In genomic region chr13:41137951-41138350, GRCh38 we compare ENCODE assay signal across 18 cellular contexts. TPM values are rescaled to one million over a fixed set of nuclear protein-coding genes. Genes with fewer than 3 reads are reported as not detected.
DNase-seq lines count a peak whose midpoint lies in the region; ATAC-seq, FAIRE-seq and TF ChIP-seq lines count a peak whose summit lies in the region.
"Had no signal": no experiment of that assay in that cellular context is flagged by ENCODE, and none has a peak within 500 bp of the region (broad histone marks: within the 10 kb centered on the region; RNA-seq: fewer than 3 reads in every experiment).

No MANE protein-coding gene starts in this region.

- no peaks in the 10 kb centered on the region for H3K36me3 ChIP-seq in GM23338 (ENCODE audit: insufficient read depth)
- H3K36me3 ChIP-seq: BE2C, right atrium auricular region had no signal

- peak overlapping the region; percentile 97 for H3K27ac ChIP-seq in epithelial cell of prostate
- no peak overlapping the region for H3K27ac ChIP-seq in GM23338 (ENCODE audit: low read depth)
- H3K27ac ChIP-seq: right atrium auricular region had no signal

- H3K4me1 ChIP-seq in GM23338 (ENCODE audit: insufficient read depth), result 0 out of 2 replicates have a peak, but pooled peaks cover 6% of the 10 kb centered on the region
- H3K4me1 ChIP-seq: BE2C had no signal

- no peaks in the 10 kb centered on the region for H3K27me3 ChIP-seq in GM23338 (ENCODE audit: insufficient read depth)
- H3K27me3 ChIP-seq: BE2C, right atrium auricular region had no signal

- FAIRE-seq in urothelium cell line (lab: Jason Lieb, UNC), result no peak
- no peak for FAIRE-seq in GM19239 (lab: Jason Lieb, UNC)
- FAIRE-seq: frontal cortex had no signal

- H2AFZ ChIP-seq in GM23338, result no peak overlapping the region

- H3K4me2 ChIP-seq in GM23338, result no peak overlapping the region

- no peak overlapping the region for H3K27ac Mint-ChIP-seq in GM23338
- H3K27ac Mint-ChIP-seq: activated B cell treated with CpG ODN at 0.5 μM for 24 hours, brain, T-cell had no signal

- no peaks in the 10 kb centered on the region for H3K27me3 Mint-ChIP-seq in GM23338 (ENCODE audit: insufficient read depth, low read depth, poor library complexity)
- H3K27me3 Mint-ChIP-seq: activated B cell treated with CpG ODN at 0.5 μM for 24 hours, T-cell had no signal

- no peaks in the 10 kb centered on the region for H3F3A ChIP-seq in GM23338 (replicated peaks; ENCODE audit: low read depth)

- no peak overlapping the region for H3K4me3 ChIP-seq in GM23338
- H3K4me3 ChIP-seq: right atrium auricular region had no signal

- H3K36me3 Mint-ChIP-seq in GM23338 (ENCODE audit: low read depth), result no peaks in the 10 kb centered on the region; the same call in 2 of the 3 replicates
- H3K36me3 Mint-ChIP-seq: brain had no signal

- H3K4me1 Mint-ChIP-seq in GM23338, result peaks cover 14% of the 10 kb centered on the region; the same call in 2 of the 3 replicates

- H4K20me1 ChIP-seq in GM23338 (replicated peaks; ENCODE audit: insufficient read depth), result no peaks in the 10 kb centered on the region

- H3K9me2 ChIP-seq in GM23338 (ENCODE audit: insufficient read depth), result no peaks in the 10 kb centered on the region; the same call in 1 of the 2 replicates

- TF ChIP-seq CTCF in GM23338 (conservative IDR thresholded peaks at IDR 0.05; ENCODE audit: low read depth in 2 of 2), result no peak

- peak; percentile 90 for DNase-seq in ELR (ENCODE audit: low read depth)
- peak; percentile 60 for DNase-seq in RPMI7951 (ENCODE audit: low read depth)
- DNase-seq in epithelial cell of prostate (ENCODE audit: low read depth, low spot score), result peak; percentile 70
- DNase-seq in myocyte (ENCODE audit: low read depth), result peak; percentile 7
- DNase-seq in NCI-H2196 (lab: John Stamatoyannopoulos, UW; ENCODE audit: unreplicated experiment), result no peak
- DNase-seq in GM23338 (ENCODE audit: low spot score), result no peak
- DNase-seq in urothelium cell line (ENCODE audit: low spot score), result no peak
- DNase-seq in GM19239 (ENCODE audit: insufficient read length, low spot score), result no peak
- DNase-seq: activated B cell treated with CpG ODN at 0.5 μM for 24 hours; BE2C; NCI-H187 treated with DMSO at 0.1 percent for 48 hours; NCI-H526 treated with DMSO at 0.1 percent for 48 hours; stimulated activated CD4-positive, alpha-beta T cell treated with anti-CD3 and anti-CD28 coated beads, Interleukin-1b, Interleukin-23, amount 100 ng/mL, for 48 hours; T-cell had no signal

- ATAC-seq in GM23338, result no peak
- ATAC-seq: T-cell had no signal

- H3K4me3 Mint-ChIP-seq in GM23338, result no peak overlapping the region
- H3K4me3 Mint-ChIP-seq: activated B cell treated with CpG ODN at 0.5 μM for 24 hours, T-cell had no signal

- H3K9me3 Mint-ChIP-seq in GM23338, result no peaks in the 10 kb centered on the region
- H3K9me3 Mint-ChIP-seq: activated B cell treated with CpG ODN at 0.5 μM for 24 hours, brain, neural crest cell, T-cell had no signal

- no peaks in the 10 kb centered on the region for H3K79me2 ChIP-seq in GM23338 (replicated peaks; ENCODE audit: insufficient read depth)

TF ChIP-seq in GM23338, 12 proteins besides CTCF, POLR2A, EP300 and RAD21 (continues in another document):
- TF ChIP-seq JUNB (IDR thresholded peaks at IDR 0.05; ENCODE audit: unreplicated experiment) (no peak), NANOG (IDR thresholded peaks at IDR 0.05; ENCODE audit: borderline replicate concordance) (no peak), REST (IDR thresholded peaks at IDR 0.05; ENCODE audit: unreplicated experiment) (no peak), ZNF331 (CRISPR knock-in tag; IDR thresholded peaks at IDR 0.05; ENCODE audit: low read depth) (no peak), EZH2 (IDR thresholded peaks at IDR 0.05; ENCODE audit: low read depth, unreplicated experiment) (no peak), ZNF114 (CRISPR knock-in tag; IDR thresholded peaks at IDR 0.05) (no peak), POLR2AphosphoS5 (IDR thresholded peaks at IDR 0.05; ENCODE audit: low read depth) (no peak), CREB1 (CRISPR knock-in tag; IDR thresholded peaks at IDR 0.05; ENCODE audit: low read depth) (no peak)

RNA-seq across cellular contexts. Expression of gene KBTBD6, which starts 5.3 kb away (rescaled TPM):
- 9.0 and 9.2 TPM in 2 replicates for total RNA-seq in RPMI7951 (2014; rRNA removed; shearing (Covaris generic))
- total RNA-seq in myocyte, result 9.9 and 10.5 TPM in 2 replicates
- polyA plus RNA-seq in myocyte (2012), result 4.8 TPM
- total RNA-seq in GM23338 (2014; rRNA removed; shearing (Covaris generic)), result 12.5 and 13.5 TPM in 2 replicates
- polyA plus RNA-seq in GM23338 (2016; fragmentation: Nextera tagmentation; extraction: Ambion mirVana), result 4.9 and 5.7 TPM in 2 replicates

RNA-seq across cellular contexts. Expression of gene KBTBD7, which starts 56.4 kb away (rescaled TPM):
- 3.9 and 4.4 TPM in 2 replicates for total RNA-seq in RPMI7951 (2014; rRNA removed; shearing (Covaris generic))
- 7.7 and 8.1 TPM in 2 replicates for total RNA-seq in myocyte
- polyA plus RNA-seq in myocyte (2012), result 4.5 TPM
- total RNA-seq in GM23338 (2014; rRNA removed; shearing (Covaris generic)), result 19.1 and 20.2 TPM in 2 replicates
- polyA plus RNA-seq in GM23338 (2016; fragmentation: Nextera tagmentation; extraction: Ambion mirVana), result 11.6 and 12.2 TPM in 2 replicates

Comparison
In these comparisons a context has a peak if more than half of its experiments do, and no peak if none do; other contexts are left out.
1. DNase-seq: peak in ELR (single experiment), RPMI7951 (single experiment), epithelial cell of prostate (single experiment) and myocyte (single experiment); none in NCI-H2196 (single experiment), GM23338 (single experiment), urothelium cell line (single experiment) and GM19239 (single experiment).